In the genomic region with DNA sequence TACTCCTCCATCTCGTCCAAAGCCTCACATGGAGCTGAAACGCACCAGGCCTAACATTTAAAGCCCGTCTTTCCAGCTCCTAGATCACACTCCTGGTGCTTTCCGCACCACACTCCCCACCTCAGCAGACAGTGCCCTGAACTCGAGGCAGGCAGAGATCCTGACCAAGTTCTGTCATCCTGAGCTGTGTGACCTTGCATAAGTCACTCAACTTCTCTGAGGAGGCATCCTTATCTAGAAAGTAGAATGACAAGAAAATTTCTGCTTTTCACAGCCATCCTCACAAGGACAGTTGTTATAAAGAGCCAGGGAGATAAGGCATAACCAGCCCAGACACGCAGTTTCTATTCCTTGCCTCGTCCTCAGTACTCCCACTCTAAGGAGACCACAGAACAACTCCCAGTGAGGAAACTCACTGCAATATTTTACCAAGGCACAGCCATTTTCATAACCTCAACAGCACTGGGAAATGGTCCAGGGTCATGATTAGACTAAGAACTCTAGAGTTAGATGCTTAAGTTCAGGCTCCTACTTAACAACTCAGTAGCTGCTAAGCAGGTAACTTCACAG, we compare ENCODE assay signal across 1 cellular context.
A peak's percentile ranks its signal among the peaks of the same experiment; 100 is the strongest.
TF ChIP-seq lines count a peak whose summit lies in the region.

No MANE protein-coding gene starts in this region.

TF ChIP-seq in K562, 482 proteins besides CTCF, POLR2A, EP300 and RAD21 (continued from another document and continues in another):
- TF ChIP-seq L3MBTL2 (IDR thresholded peaks at IDR 0.05) (peak; percentile 28; the same call in 1 of the 2 replicates), RBM34 (IDR thresholded peaks at IDR 0.05; ENCODE audit: borderline replicate concordance, insufficient read depth, low read length) (no peak), FOS (IDR thresholded peaks at IDR 0.05; ENCODE audit: extremely low read depth, insufficient read length) (no peak), SIN3A (IDR thresholded peaks at IDR 0.05; ENCODE audit: borderline replicate concordance in 2 of 2, control insufficient read depth in 1 of 2, low read depth in 2 of 2, low read length in 2 of 2) (no peak), MTF1 (CRISPR knock-in tag; IDR thresholded peaks at IDR 0.05; ENCODE audit: borderline replicate concordance) (no peak), SMAD1 (IDR thresholded peaks at IDR 0.05; ENCODE audit: low read depth, low read length, partially characterized antibody) (peak; percentile 17), AFF1 (IDR thresholded peaks at IDR 0.05; ENCODE audit: low read depth in 1 of 2, partially characterized antibody in 2 of 2) (peak in 1 of 2 experiments; percentile 15), FUS (optimal IDR thresholded peaks at IDR 0.05; ENCODE audit: low read depth, low read length) (no peak), PRPF4 (IDR thresholded peaks at IDR 0.05; ENCODE audit: insufficient read depth, low read depth, low read length, poor library complexity, severe bottlenecking) (no peak), C11orf30 (IDR thresholded peaks at IDR 0.05; ENCODE audit: low read depth) (no peak), XRCC5 (IDR thresholded peaks at IDR 0.05; ENCODE audit: low read depth, low read length) (no peak), EP400 (IDR thresholded peaks at IDR 0.05) (no peak), SOX6 (IDR thresholded peaks at IDR 0.05) (peak; percentile 65; the same call in 1 of the 2 replicates), E4F1 (CRISPR knock-in tag; IDR thresholded peaks at IDR 0.05; ENCODE audit: borderline replicate concordance) (no peak), ZNF143 (CRISPR knock-in tag; IDR thresholded peaks at IDR 0.05) (no peak), CBFA2T3 (IDR thresholded peaks at IDR 0.05) (peak; percentile 54), ID3 (CRISPR knock-in tag; IDR thresholded peaks at IDR 0.05) (no peak), ID3 (tag; IDR thresholded peaks at IDR 0.05) (0 out of 2 replicates have a peak, but pooled peaks have one; percentile 15), UBTF (IDR thresholded peaks at IDR 0.05; ENCODE audit: borderline replicate concordance in 1 of 2, low read depth in 2 of 2, low read length in 2 of 2) (no peak), ZNF408 (CRISPR knock-in tag; IDR thresholded peaks at IDR 0.05; ENCODE audit: low read depth) (no peak), NUFIP1 (IDR thresholded peaks at IDR 0.05; ENCODE audit: partially characterized antibody) (no peak), CBX1 (IDR thresholded peaks at IDR 0.05; ENCODE audit: low read depth) (peak; percentile 84; the same call in 1 of the 2 replicates), ILF3 (IDR thresholded peaks at IDR 0.05; ENCODE audit: borderline replicate concordance) (no peak), ZNF507 (tag; conservative IDR thresholded peaks at IDR 0.05) (no peak), MEF2A (IDR thresholded peaks at IDR 0.05; ENCODE audit: control insufficient read depth, low read depth, low read length) (no peak), TRIM24 (IDR thresholded peaks at IDR 0.05) (peak in 1 of 2 experiments; percentile 48; a peak in 1 of 4 replicates), THAP12 (CRISPR knock-in tag; IDR thresholded peaks at IDR 0.05) (no peak), SNIP1 (IDR thresholded peaks at IDR 0.05; ENCODE audit: low read depth) (no peak), MYBL2 (IDR thresholded peaks at IDR 0.05; ENCODE audit: low read depth) (no peak), MYBL2 (CRISPR knock-in tag; IDR thresholded peaks at IDR 0.05; ENCODE audit: borderline replicate concordance) (no peak)
- TF ChIP-seq, protein P1, sequence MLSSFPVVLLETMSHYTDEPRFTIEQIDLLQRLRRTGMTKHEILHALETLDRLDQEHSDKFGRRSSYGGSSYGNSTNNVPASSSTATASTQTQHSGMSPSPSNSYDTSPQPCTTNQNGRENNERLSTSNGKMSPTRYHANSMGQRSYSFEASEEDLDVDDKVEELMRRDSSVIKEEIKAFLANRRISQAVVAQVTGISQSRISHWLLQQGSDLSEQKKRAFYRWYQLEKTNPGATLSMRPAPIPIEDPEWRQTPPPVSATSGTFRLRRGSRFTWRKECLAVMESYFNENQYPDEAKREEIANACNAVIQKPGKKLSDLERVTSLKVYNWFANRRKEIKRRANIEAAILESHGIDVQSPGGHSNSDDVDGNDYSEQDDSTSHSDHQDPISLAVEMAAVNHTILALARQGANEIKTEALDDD (IDR thresholded peaks at IDR 0.05): peak; percentile 46
- TF ChIP-seq, protein P2, sequence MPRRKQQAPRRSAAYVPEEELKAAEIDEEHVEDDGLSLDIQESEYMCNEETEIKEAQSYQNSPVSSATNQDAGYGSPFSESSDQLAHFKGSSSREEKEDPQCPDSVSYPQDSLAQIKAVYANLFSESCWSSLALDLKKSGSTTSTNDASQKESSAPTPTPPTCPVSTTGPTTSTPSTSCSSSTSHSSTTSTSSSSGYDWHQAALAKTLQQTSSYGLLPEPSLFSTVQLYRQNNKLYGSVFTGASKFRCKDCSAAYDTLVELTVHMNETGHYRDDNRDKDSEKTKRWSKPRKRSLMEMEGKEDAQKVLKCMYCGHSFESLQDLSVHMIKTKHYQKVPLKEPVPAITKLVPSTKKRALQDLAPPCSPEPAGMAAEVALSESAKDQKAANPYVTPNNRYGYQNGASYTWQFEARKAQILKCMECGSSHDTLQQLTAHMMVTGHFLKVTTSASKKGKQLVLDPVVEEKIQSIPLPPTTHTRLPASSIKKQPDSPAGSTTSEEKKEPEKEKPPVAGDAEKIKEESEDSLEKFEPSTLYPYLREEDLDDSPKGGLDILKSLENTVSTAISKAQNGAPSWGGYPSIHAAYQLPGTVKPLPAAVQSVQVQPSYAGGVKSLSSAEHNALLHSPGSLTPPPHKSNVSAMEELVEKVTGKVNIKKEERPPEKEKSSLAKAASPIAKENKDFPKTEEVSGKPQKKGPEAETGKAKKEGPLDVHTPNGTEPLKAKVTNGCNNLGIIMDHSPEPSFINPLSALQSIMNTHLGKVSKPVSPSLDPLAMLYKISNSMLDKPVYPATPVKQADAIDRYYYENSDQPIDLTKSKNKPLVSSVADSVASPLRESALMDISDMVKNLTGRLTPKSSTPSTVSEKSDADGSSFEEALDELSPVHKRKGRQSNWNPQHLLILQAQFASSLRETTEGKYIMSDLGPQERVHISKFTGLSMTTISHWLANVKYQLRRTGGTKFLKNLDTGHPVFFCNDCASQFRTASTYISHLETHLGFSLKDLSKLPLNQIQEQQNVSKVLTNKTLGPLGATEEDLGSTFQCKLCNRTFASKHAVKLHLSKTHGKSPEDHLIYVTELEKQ (CRISPR knock-in tag; IDR thresholded peaks at IDR 0.05): no peak
- TF ChIP-seq, protein P3, sequence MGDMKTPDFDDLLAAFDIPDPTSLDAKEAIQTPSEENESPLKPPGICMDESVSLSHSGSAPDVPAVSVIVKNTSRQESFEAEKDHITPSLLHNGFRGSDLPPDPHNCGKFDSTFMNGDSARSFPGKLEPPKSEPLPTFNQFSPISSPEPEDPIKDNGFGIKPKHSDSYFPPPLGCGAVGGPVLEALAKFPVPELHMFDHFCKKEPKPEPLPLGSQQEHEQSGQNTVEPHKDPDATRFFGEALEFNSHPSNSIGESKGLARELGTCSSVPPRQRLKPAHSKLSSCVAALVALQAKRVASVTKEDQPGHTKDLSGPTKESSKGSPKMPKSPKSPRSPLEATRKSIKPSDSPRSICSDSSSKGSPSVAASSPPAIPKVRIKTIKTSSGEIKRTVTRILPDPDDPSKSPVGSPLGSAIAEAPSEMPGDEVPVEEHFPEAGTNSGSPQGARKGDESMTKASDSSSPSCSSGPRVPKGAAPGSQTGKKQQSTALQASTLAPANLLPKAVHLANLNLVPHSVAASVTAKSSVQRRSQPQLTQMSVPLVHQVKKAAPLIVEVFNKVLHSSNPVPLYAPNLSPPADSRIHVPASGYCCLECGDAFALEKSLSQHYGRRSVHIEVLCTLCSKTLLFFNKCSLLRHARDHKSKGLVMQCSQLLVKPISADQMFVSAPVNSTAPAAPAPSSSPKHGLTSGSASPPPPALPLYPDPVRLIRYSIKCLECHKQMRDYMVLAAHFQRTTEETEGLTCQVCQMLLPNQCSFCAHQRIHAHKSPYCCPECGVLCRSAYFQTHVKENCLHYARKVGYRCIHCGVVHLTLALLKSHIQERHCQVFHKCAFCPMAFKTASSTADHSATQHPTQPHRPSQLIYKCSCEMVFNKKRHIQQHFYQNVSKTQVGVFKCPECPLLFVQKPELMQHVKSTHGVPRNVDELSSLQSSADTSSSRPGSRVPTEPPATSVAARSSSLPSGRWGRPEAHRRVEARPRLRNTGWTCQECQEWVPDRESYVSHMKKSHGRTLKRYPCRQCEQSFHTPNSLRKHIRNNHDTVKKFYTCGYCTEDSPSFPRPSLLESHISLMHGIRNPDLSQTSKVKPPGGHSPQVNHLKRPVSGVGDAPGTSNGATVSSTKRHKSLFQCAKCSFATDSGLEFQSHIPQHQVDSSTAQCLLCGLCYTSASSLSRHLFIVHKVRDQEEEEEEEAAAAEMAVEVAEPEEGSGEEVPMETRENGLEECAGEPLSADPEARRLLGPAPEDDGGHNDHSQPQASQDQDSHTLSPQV (IDR thresholded peaks at IDR 0.05): peak; percentile 72
